Comparison of ENCODE assay signal across 28 cellular contexts in the genomic region with DNA sequence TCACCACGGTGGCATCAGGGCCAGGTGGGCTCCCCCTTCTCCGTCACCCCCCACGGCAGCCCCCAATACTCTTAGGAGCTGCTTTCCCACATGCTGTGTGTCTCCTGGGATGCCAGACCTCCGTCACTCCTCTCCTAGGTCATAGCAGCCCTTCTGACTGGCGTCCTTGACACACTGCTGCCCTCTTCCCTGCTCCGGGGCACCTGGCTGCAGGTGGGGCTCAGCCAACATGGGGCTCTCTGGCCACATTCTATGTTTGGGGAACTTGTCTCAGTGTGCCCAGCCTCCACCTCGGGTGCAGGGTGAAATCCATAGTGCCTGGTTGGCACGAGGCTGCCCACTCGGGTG. TPM values are rescaled to one million over a fixed set of nuclear protein-coding genes. Genes with fewer than 3 reads are reported as not detected.
DNase-seq lines count a peak whose midpoint lies in the region; ATAC-seq and TF ChIP-seq lines count a peak whose summit lies in the region.
"Had no signal": no experiment of that assay in that cellular context is flagged by ENCODE, and none has a peak within 500 bp of the region (broad histone marks: within the 10 kb centered on the region; RNA-seq: fewer than 3 reads in every experiment).

No MANE protein-coding gene starts in this region.

- H3K27ac ChIP-seq in IMR-90 (ENCODE audit: insufficient read depth, low read length) (no peak overlapping the region), iPS-20b (ENCODE audit: low read length) (no peak overlapping the region)
- H3K27ac ChIP-seq: esophagus squamous epithelium, heart right ventricle, uterus had no signal

- H2AK5ac ChIP-seq in IMR-90 (ENCODE audit: low read depth, low read length), result no peak overlapping the region; the same call in 1 of the 2 replicates

- no peak overlapping the region for H2BK15ac ChIP-seq in IMR-90 (ENCODE audit: low read depth, low read length)

- H3K4me1 ChIP-seq in IMR-90 (ENCODE audit: control insufficient read depth, insufficient read depth, low read length), result peaks cover 6% of the 10 kb centered on the region; the same call in 1 of the 2 replicates
- peaks cover 6% of the 10 kb centered on the region for H3K4me1 ChIP-seq in iPS-20b (ENCODE audit: insufficient read depth, low read length)
- H3K4me1 ChIP-seq: uterus had no signal

- no peak overlapping the region for H2BK120ac ChIP-seq in IMR-90 (ENCODE audit: low read depth, low read length)

- peaks cover 25% of the 10 kb centered on the region for H3K36me3 Mint-ChIP-seq in stimulated activated memory B cell treated with anti-CD40 and anti-IgM and Interleukin-4, amounts not matched to agents 10 μg/mL and 1 μg/mL and 100 μg/mL, for 72 hours

- no peak for TF ChIP-seq CTCF in IMR-90 (conservative IDR thresholded peaks at IDR 0.05; ENCODE audit: low read depth, low read length)

- peak overlapping the region; percentile 64 for H3K27ac Mint-ChIP-seq in stimulated activated memory B cell treated with anti-CD40 and anti-IgM and Interleukin-4, amounts not matched to agents 10 μg/mL and 1 μg/mL and 100 μg/mL, for 72 hours
- H3K27ac Mint-ChIP-seq: dendritic cell treated with granulocyte-macrophage colony-stimulating factor and Interleukin-4, amounts not matched to agents 40 ng/mL and 50 ng/mL, for 4 days had no signal

- H3K14ac ChIP-seq in IMR-90 (replicated peaks; ENCODE audit: low read depth, low read length), result no peak overlapping the region

- peaks cover 29% of the 10 kb centered on the region for H3K4me1 Mint-ChIP-seq in stimulated activated memory B cell treated with anti-CD40 and anti-IgM and Interleukin-4, amounts not matched to agents 10 μg/mL and 1 μg/mL and 100 μg/mL, for 72 hours

- CTCF ChIA-PET in IMR-90 (lab: Yijun Ruan, JAX), result no interaction called here

- no peak overlapping the region for H2BK5ac ChIP-seq in IMR-90 (ENCODE audit: low read depth, low read length, poor library complexity, severe bottlenecking)

- H4K20me1 ChIP-seq in IMR-90 (ENCODE audit: insufficient read depth, low read length), result peaks cover 20% of the 10 kb centered on the region

- no peak overlapping the region for H4K8ac ChIP-seq in IMR-90 (ENCODE audit: low read depth in 2 of 2, low read length in 2 of 2)

- dilution Hi-C loops in IMR-90 (cut with HindIII; ENCODE audit: low sequenced_read_pairs, unreplicated experiment), result no loop called here

- H3K4me3 ChIP-seq in IMR-90 (ENCODE audit: insufficient read depth, low read depth, low read length) (no peak overlapping the region), iPS-20b (ENCODE audit: low read length) (peak overlapping the region; percentile 65; the same call in 1 of the 2 replicates)
- H3K4me3 ChIP-seq: esophagus squamous epithelium, heart right ventricle, K562, uterus had no signal

- no peak overlapping the region for H2BK20ac ChIP-seq in IMR-90 (ENCODE audit: low read depth, low read length)

- H3K56ac ChIP-seq in IMR-90 (ENCODE audit: extremely low read depth, insufficient read depth, low read length), result no peak overlapping the region

- H3K9me1 ChIP-seq in IMR-90 (ENCODE audit: insufficient read depth, low read length), result 0 out of 2 replicates have a peak, but pooled peaks cover 3% of the 10 kb centered on the region

- H2AFZ ChIP-seq in IMR-90 (replicated peaks; ENCODE audit: low read length, poor library complexity), result peak overlapping the region; percentile 21

- no peak for TF ChIP-seq POLR2A in IMR-90 (IDR thresholded peaks at IDR 0.05; ENCODE audit: low read depth, low read length)

- ATAC-seq in IMR-90 (ENCODE audit: low read depth) (no peak), HG03159 (IDR thresholded peaks at IDR 0.05; ENCODE audit: unreplicated experiment) (no peak)
- no peak for ATAC-seq in stimulated activated memory B cell treated with anti-CD40 and anti-IgM and Interleukin-4, amounts not matched to agents 10 μg/mL and 1 μg/mL and 100 μg/mL, for 72 hours
- ATAC-seq: heart right ventricle, K562, left cardiac atrium had no signal

- no peak for DNase-seq in IMR-90
- DNase-seq in HuH-7.5 (ENCODE audit: low spot score), result no peak
- DNase-seq: activated CD4-positive, alpha-beta T cell treated with anti-CD3 and anti-CD28 coated beads for 48 hours; activated gamma-delta T cell treated with Interleukin-2 at 50 U/mL for 16 hours; activated T-cell treated with anti-CD3 and anti-CD28 coated beads, Interleukin-2, amount 50 U/mL, for 1 hour; CD4-positive, CD25-positive, alpha-beta regulatory T cell; DND-41; esophagus squamous epithelium; foreskin melanocyte; heart right ventricle; left cardiac atrium; mammary epithelial cell; NCI-H1105 treated with DMSO at 0.1 percent for 48 hours; NCI-H1930; NCI-H524 treated with DMSO at 0.1 percent for 48 hours; Right ventricle myocardium superior; stimulated activated CD4-positive, alpha-beta T cell treated with anti-CD3 and anti-CD28 coated beads, Interleukin-15, amount 100 ng/mL, for 24 hours; stimulated activated naive CD4-positive, alpha-beta T cell treated with Interleukin-2 at 50 U/mL for 16 hours; T-helper 2 cell; uterus had no signal

- no peaks in the 10 kb centered on the region for H3K27me3 Mint-ChIP-seq in stimulated activated memory B cell treated with anti-CD40 and anti-IgM and Interleukin-4, amounts not matched to agents 10 μg/mL and 1 μg/mL and 100 μg/mL, for 72 hours
- H3K27me3 Mint-ChIP-seq: CD4-positive, CD25-positive, alpha-beta regulatory T cell had no signal

- TF ChIP-seq RAD21 in IMR-90 (IDR thresholded peaks at IDR 0.05; ENCODE audit: low read length), result no peak

- H4K91ac ChIP-seq in IMR-90 (ENCODE audit: insufficient read depth, low read depth, low read length), result no peak overlapping the region

- H4K5ac ChIP-seq in IMR-90 (ENCODE audit: low read depth, low read length), result no peak overlapping the region

- 54% methylated on average over 6 of the region's 9 CpGs; no CpG with 5 or more reads in 1 of the 2 experiments for WGBS in IMR-90 (ENCODE audit: extremely low coverage in 2 of 2, insufficient read length in 1 of 2), 2 experiments

- POLR2A ChIA-PET in IMR-90 (lab: Charles Lee; ENCODE audit: unreplicated experiment), result no interaction called here

- 0 out of 4 replicates have a peak, but pooled peaks cover 0 to 8% of the 10 kb centered on the region in 2 experiments for H3K79me1 ChIP-seq in IMR-90 (ENCODE audit: low read depth in 1 of 2, low read length in 2 of 2)

- in situ Hi-C loops in IMR-90 (cut with MboI; ENCODE audit: low sequenced_read_pairs), result no loop called here

- no TSS peak for BruUV-seq in IMR-90 (replicated peaks; lab: Mats Ljungman, UMichigan)

- H2AK9ac ChIP-seq in IMR-90 (replicated peaks; ENCODE audit: low read depth, low read length, poor library complexity), result no peak overlapping the region

- no peak overlapping the region for H3K9ac ChIP-seq in IMR-90 (ENCODE audit: low read depth, low read length)
- no peak overlapping the region for H3K9ac ChIP-seq in iPS-20b (ENCODE audit: low read depth, low read length)

- intact Hi-C loops in IMR-90 (cut with micrococcal nuclease), result no loop called here

- H3K36me3 ChIP-seq in IMR-90 (ENCODE audit: control insufficient read depth, insufficient read depth, low read length) (no peaks in the 10 kb centered on the region), iPS-20b (ENCODE audit: insufficient read depth, low read depth, low read length) (no peaks in the 10 kb centered on the region)
- H3K36me3 ChIP-seq: uterus had no signal

- H3K4me3 Mint-ChIP-seq in stimulated activated memory B cell treated with anti-CD40 and anti-IgM and Interleukin-4, amounts not matched to agents 10 μg/mL and 1 μg/mL and 100 μg/mL, for 72 hours, result no peak overlapping the region
- H3K4me3 Mint-ChIP-seq: CD4-positive, CD25-positive, alpha-beta regulatory T cell; dendritic cell treated with granulocyte-macrophage colony-stimulating factor and Interleukin-4, amounts not matched to agents 40 ng/mL and 50 ng/mL, for 4 days; neural crest cell had no signal

- no peaks in the 10 kb centered on the region for H3K9me3 Mint-ChIP-seq in stimulated activated memory B cell treated with anti-CD40 and anti-IgM and Interleukin-4, amounts not matched to agents 10 μg/mL and 1 μg/mL and 100 μg/mL, for 72 hours
- H3K9me3 Mint-ChIP-seq: dendritic cell treated with granulocyte-macrophage colony-stimulating factor and Interleukin-4, amounts not matched to agents 40 ng/mL and 50 ng/mL, for 4 days; neural crest cell had no signal

- H3K18ac ChIP-seq in IMR-90 (ENCODE audit: low read depth, low read length), result no peak overlapping the region

- H3K27me3 ChIP-seq in IMR-90 (ENCODE audit: control insufficient read depth, insufficient read depth, low read length), result no peaks in the 10 kb centered on the region
- H3K27me3 ChIP-seq in iPS-20b (ENCODE audit: insufficient read depth, low read length), result peaks cover 25% of the 10 kb centered on the region
- H3K27me3 ChIP-seq: esophagus squamous epithelium, heart right ventricle, uterus had no signal

- no peak overlapping the region for H3K23ac ChIP-seq in IMR-90 (ENCODE audit: low read depth, low read length)

- no peak overlapping the region for H3K4ac ChIP-seq in IMR-90 (ENCODE audit: low read depth, low read length)

- no peak overlapping the region; the same call in 1 of the 2 replicates for H3K4me2 ChIP-seq in IMR-90 (ENCODE audit: low read depth, low read length)

- no peaks in the 10 kb centered on the region for H3K9me3 ChIP-seq in IMR-90 (ENCODE audit: control insufficient read depth, insufficient read depth, low read length)
- no peaks in the 10 kb centered on the region for H3K9me3 ChIP-seq in iPS-20b (ENCODE audit: insufficient read depth, low read depth, low read length)
- H3K9me3 ChIP-seq: esophagus squamous epithelium, heart right ventricle, uterus had no signal

RNA-seq across cellular contexts. Expression of gene TMEM175, which starts 13.8 kb away (rescaled TPM):
- 7.7 and 9.2 TPM in 2 replicates for total RNA-seq in IMR-90 (2012; rRNA removed)
- 41.9 and 47.4 TPM in 2 replicates for polyA plus RNA-seq in IMR-90 (2012; rRNA removed)
- 39.3 and 51.6 TPM in 2 replicates for polyA plus RNA-seq in IMR-90 (2012; cell fraction: cytosol; rRNA removed)
- polyA plus RNA-seq in IMR-90 (2012; cell fraction: nucleus; rRNA removed; ENCODE audit: low replicate concordance), result 415 and 679 TPM in 2 replicates

RNA-seq across cellular contexts. Expression of gene GAK, which starts 14.0 kb away (rescaled TPM):
- total RNA-seq in IMR-90 (2012; rRNA removed), result 34.4 and 133 TPM in 2 replicates
- polyA plus RNA-seq in IMR-90 (2012; rRNA removed), result 44.6 and 45.1 TPM in 2 replicates
- polyA plus RNA-seq in IMR-90 (2012; cell fraction: cytosol; rRNA removed), result 43.3 and 53.2 TPM in 2 replicates
- polyA plus RNA-seq in IMR-90 (2012; cell fraction: nucleus; rRNA removed; ENCODE audit: low replicate concordance), result 185 and 307 TPM in 2 replicates

RNA-seq across cellular contexts. Expression of gene DGKQ, which starts 27.3 kb away (rescaled TPM):
- total RNA-seq in IMR-90 (2012; rRNA removed), result 4.3 and 4.4 TPM in 2 replicates
- polyA plus RNA-seq in IMR-90 (2012; rRNA removed), result 15.6 and 17.4 TPM in 2 replicates
- 10.0 and 14.6 TPM in 2 replicates for polyA plus RNA-seq in IMR-90 (2012; cell fraction: cytosol; rRNA removed)
- polyA plus RNA-seq in IMR-90 (2012; cell fraction: nucleus; rRNA removed; ENCODE audit: low replicate concordance), result 58.0 and 149 TPM in 2 replicates

RNA-seq across cellular contexts. Expression of gene IDUA, which starts 40.8 kb away (rescaled TPM):
- total RNA-seq in IMR-90 (2012; rRNA removed), result 0.72 and 1.7 TPM in 2 replicates
- 12.5 and 16.7 TPM in 2 replicates for polyA plus RNA-seq in IMR-90 (2012; rRNA removed)
- polyA plus RNA-seq in IMR-90 (2012; cell fraction: cytosol; rRNA removed), result 6.3 and 14.8 TPM in 2 replicates
- 119 and 328 TPM in 2 replicates for polyA plus RNA-seq in IMR-90 (2012; cell fraction: nucleus; rRNA removed; ENCODE audit: low replicate concordance)

RNA-seq across cellular contexts. Expression of gene SLC26A1, which starts 47.1 kb away (rescaled TPM):
- total RNA-seq in IMR-90 (2012; rRNA removed), result not detected in 2 replicates
- polyA plus RNA-seq in IMR-90 (2012; rRNA removed), result 0.09 and 0.13 TPM in 2 replicates
- 0.03 and 0.05 TPM in 2 replicates for polyA plus RNA-seq in IMR-90 (2012; cell fraction: cytosol; rRNA removed)
- 0.24 and 0.40 TPM in 2 replicates for polyA plus RNA-seq in IMR-90 (2012; cell fraction: nucleus; rRNA removed; ENCODE audit: low replicate concordance)
- total RNA-seq: activated CD8-positive, alpha-beta memory T cell treated with anti-CD3 and anti-CD28 coated beads for 36 hours; esophagus squamous epithelium; M059J; mammary epithelial cell had no signal
- polyA plus RNA-seq: mammary epithelial cell had no signal
